ENCODE assay signal across 8 cellular contexts in the genomic region with DNA sequence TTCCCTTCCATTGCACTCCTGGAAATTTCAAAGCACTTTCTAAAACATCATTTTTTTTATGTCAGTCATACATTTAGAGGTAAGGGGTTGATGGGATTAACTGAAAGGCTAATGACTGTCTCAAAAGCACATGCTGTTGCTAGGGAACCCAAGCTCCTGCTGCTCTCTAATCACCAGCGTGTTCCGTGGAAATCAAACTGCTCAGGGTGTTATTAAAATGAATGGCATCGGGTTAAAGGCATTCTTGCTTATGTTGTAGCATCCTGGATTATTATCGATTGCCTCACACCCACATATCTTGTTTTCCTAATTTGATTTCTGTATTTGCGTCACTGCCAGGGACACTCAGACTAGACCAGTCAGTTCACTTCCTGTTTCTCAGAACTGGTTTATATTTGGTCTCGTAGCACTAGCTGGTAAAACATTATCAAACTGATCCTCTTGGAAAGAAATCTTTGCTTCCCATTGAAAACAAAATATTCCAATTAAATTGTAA.
A peak's percentile ranks its signal among the peaks of the same experiment; 100 is the strongest.
DNase-seq lines count a peak whose midpoint lies in the region; ATAC-seq and TF ChIP-seq lines count a peak whose summit lies in the region.

No MANE protein-coding gene starts in this region.

- peaks cover 0 to 3% (median 2%) of the 10 kb centered on the region in 7 donors for H3K9me3 Mint-ChIP-seq in CD4-positive, CD25-positive, alpha-beta regulatory T cell

- no peaks in the 10 kb centered on the region for H3K9me3 ChIP-seq in CD4-positive, CD25-positive, alpha-beta regulatory T cell (ENCODE audit: control insufficient read depth in 2 of 2, low read length in 2 of 2)
- H3K9me3 ChIP-seq in SK-N-MC (ENCODE audit: low read depth, low read length) = no peaks in the 10 kb centered on the region
- H3K9me3 ChIP-seq in endocrine pancreas (ENCODE audit: control insufficient read depth, low read length) = no peaks in the 10 kb centered on the region
- no peaks in the 10 kb centered on the region for H3K9me3 ChIP-seq in muscle layer of duodenum (ENCODE audit: control insufficient read depth in 1 of 2, low read length in 2 of 2)

- H3K27ac ChIP-seq in CD4-positive, CD25-positive, alpha-beta regulatory T cell (ENCODE audit: insufficient read depth, low read length, poor library complexity, severe bottlenecking) = no peak overlapping the region
- H3K27ac ChIP-seq in SK-N-MC (0 out of 2 replicates have a peak overlapping the region, but pooled peaks have one; percentile 89), muscle layer of duodenum (ENCODE audit: low read length) (peak overlapping the region; percentile 71)

- H3K4me3 Mint-ChIP-seq in CD4-positive, CD25-positive, alpha-beta regulatory T cell = peak overlapping the region; percentile 78 to 99 (median 92)

- H3K36me3 ChIP-seq in CD4-positive, CD25-positive, alpha-beta regulatory T cell (ENCODE audit: control insufficient read depth, insufficient read depth, low read length) = no peaks in the 10 kb centered on the region
- H3K36me3 ChIP-seq in SK-N-MC (ENCODE audit: insufficient read depth, low read length) (no peaks in the 10 kb centered on the region), endocrine pancreas (ENCODE audit: control insufficient read depth, insufficient read depth, low read length) (no peaks in the 10 kb centered on the region), muscle layer of duodenum (ENCODE audit: control insufficient read depth in 1 of 2, insufficient read depth in 2 of 2, low read length in 2 of 2) (peaks cover 0 to 27% of the 10 kb centered on the region in 2 donors)

- TF ChIP-seq POLR2A in GM18505 (IDR thresholded peaks at IDR 0.05; ENCODE audit: borderline replicate concordance, extremely low read depth, insufficient read depth, insufficient read length) = no peak

- peak overlapping the region; percentile 63 to 88 (median 84) for H3K27ac Mint-ChIP-seq in CD4-positive, CD25-positive, alpha-beta regulatory T cell

- TF ChIP-seq CTCF in HFF-Myc (IDR thresholded peaks at IDR 0.05; ENCODE audit: low read depth, low read length, missing control alignments) = no peak

- H3K4me1 Mint-ChIP-seq in CD4-positive, CD25-positive, alpha-beta regulatory T cell = peaks cover 19 to 48% (median 36%) of the 10 kb centered on the region in 4 donors

- peaks cover 38% of the 10 kb centered on the region for H3K4me1 ChIP-seq in CD4-positive, CD25-positive, alpha-beta regulatory T cell (ENCODE audit: control insufficient read depth, insufficient read depth, low read length, poor library complexity, severe bottlenecking)
- H3K4me1 ChIP-seq in endocrine pancreas (ENCODE audit: control insufficient read depth, insufficient read depth, low read length) = peaks cover 10% of the 10 kb centered on the region
- peaks cover 0 to 4% of the 10 kb centered on the region in 2 donors for H3K4me1 ChIP-seq in muscle layer of duodenum (ENCODE audit: control insufficient read depth in 1 of 2, insufficient read depth in 2 of 2, low read length in 2 of 2)

- H3K27me3 Mint-ChIP-seq in CD4-positive, CD25-positive, alpha-beta regulatory T cell = peaks cover 24% of the 10 kb centered on the region

- peak overlapping the region; percentile 64 for H3K4me3 ChIP-seq in CD4-positive, CD25-positive, alpha-beta regulatory T cell (ENCODE audit: low read depth, low read length)
- H3K4me3 ChIP-seq in HFF-Myc (replicated peaks; ENCODE audit: low read depth, low read length) (peak overlapping the region; percentile 97), SK-N-MC (peak overlapping the region; percentile 90), endocrine pancreas (ENCODE audit: control insufficient read depth, insufficient read depth, low read length) (peak overlapping the region; percentile 75), muscle layer of duodenum (ENCODE audit: low read depth in 1 of 2, low read length in 2 of 2) (peak overlapping the region; percentile 92 to 94)

- no peak for ATAC-seq in CD4-positive, CD25-positive, alpha-beta regulatory T cell (ENCODE audit: low read depth in 2 of 2)
- ATAC-seq in GM18505 (IDR thresholded peaks at IDR 0.05; ENCODE audit: unreplicated experiment) = no peak

- no peaks in the 10 kb centered on the region for H3K36me3 Mint-ChIP-seq in CD4-positive, CD25-positive, alpha-beta regulatory T cell

- H3K9ac ChIP-seq in SK-N-MC (ENCODE audit: insufficient read length) = no peak overlapping the region
- no peak overlapping the region for H3K9ac ChIP-seq in endocrine pancreas (ENCODE audit: control insufficient read depth, insufficient read depth, low read length)

- DNase-seq in CD4-positive, CD25-positive, alpha-beta regulatory T cell = peak in 2 of 3 donors; percentile 48 to 61
- DNase-seq in HFF-Myc (ENCODE audit: extremely low read depth, low read depth) = no peak
- DNase-seq in SK-N-MC (ENCODE audit: low read depth, low spot score) = no peak
- no peak for DNase-seq in effector CD8-positive, alpha-beta T cell (lab: John Stamatoyannopoulos, UW)
- DNase-seq in activated effector memory CD4-positive, alpha-beta T cell treated with anti-CD3 and anti-CD28 coated beads, Interleukin-2, amount 50 U/mL, for 16 hours = no peak

- no peaks in the 10 kb centered on the region for H3K27me3 ChIP-seq in CD4-positive, CD25-positive, alpha-beta regulatory T cell (ENCODE audit: control insufficient read depth, insufficient read depth, low read length)
- no peaks in the 10 kb centered on the region for H3K27me3 ChIP-seq in endocrine pancreas (ENCODE audit: control insufficient read depth, insufficient read depth, low read length)
- no peaks in the 10 kb centered on the region for H3K27me3 ChIP-seq in muscle layer of duodenum (ENCODE audit: low read depth, low read length)

Comparison
In these comparisons a context has a peak if more than half of its experiments do, and no peak if none do; other contexts are left out.
1. DNase-seq: peak in CD4-positive, CD25-positive, alpha-beta regulatory T cell (2 of 3); none in HFF-Myc (single experiment), SK-N-MC (single experiment), effector CD8-positive, alpha-beta T cell (single experiment) and activated effector memory CD4-positive, alpha-beta T cell treated with anti-CD3 and anti-CD28 coated beads, Interleukin-2, amount 50 U/mL, for 16 hours (single experiment).
2. Peak in every context shown above with its lines, with median percentiles within 50 percentile points of each other: H3K4me3 ChIP-seq.